In the genomic region with DNA sequence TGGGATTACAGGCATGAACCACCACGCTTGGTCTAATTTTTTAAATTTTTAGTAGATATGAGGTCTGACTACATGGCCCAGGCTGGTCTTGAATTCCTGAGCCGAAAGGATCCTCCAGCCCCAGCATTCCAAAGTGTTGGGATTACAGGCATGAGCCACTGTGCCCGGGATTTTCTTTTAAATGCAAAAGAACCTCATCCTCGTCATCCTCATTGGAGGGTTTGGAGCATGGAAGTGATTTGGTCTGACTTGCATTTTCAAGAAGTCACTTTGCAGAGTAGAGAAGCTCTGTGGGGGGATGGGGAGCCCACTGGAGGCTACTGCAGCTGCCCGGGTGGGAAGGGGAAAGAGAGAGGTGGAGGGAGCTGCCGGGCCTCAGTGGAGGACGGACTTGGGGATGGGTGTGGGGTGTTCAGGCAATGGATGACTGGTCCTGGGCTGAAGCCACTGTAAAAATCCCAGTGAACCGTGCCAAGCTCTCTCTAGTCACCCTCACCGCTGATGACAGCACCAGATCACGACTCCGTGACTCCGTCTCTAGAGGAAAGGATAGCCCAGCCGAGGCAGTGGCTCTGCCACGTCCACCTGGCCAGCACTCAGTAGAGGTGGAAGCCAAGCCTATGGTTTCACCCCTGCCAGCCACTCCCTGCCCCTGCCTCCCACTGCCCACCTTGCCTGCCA, we compare ENCODE assay signal across 1 cellular context.
TF ChIP-seq lines count a peak whose summit lies in the region.

No MANE protein-coding gene starts in this region.

TF ChIP-seq in H1, 55 proteins besides CTCF, POLR2A, EP300 and RAD21:
- TF ChIP-seq KDM4A (IDR thresholded peaks at IDR 0.05; ENCODE audit: low read depth, low read length, severe bottlenecking) (no peak), RXRA (IDR thresholded peaks at IDR 0.05; ENCODE audit: insufficient read depth, low read depth, low read length) (no peak), CBX5 (IDR thresholded peaks at IDR 0.05; ENCODE audit: low read depth, low read length) (no peak), SP2 (IDR thresholded peaks at IDR 0.05; ENCODE audit: low read length) (no peak), KDM1A (IDR thresholded peaks at IDR 0.05; ENCODE audit: borderline replicate concordance, low read length) (no peak), MAFK (IDR thresholded peaks at IDR 0.05; ENCODE audit: low read depth, low read length) (0 out of 2 replicates have a peak, but pooled peaks have one; percentile 5), CBX8 (IDR thresholded peaks at IDR 0.05; ENCODE audit: borderline replicate concordance, low read depth, low read length) (no peak), ASH2L (IDR thresholded peaks at IDR 0.05; ENCODE audit: low read length) (peak; percentile 51), KDM5A (IDR thresholded peaks at IDR 0.05; ENCODE audit: low read length) (no peak), SIN3A (conservative IDR thresholded peaks at IDR 0.05 in 1 of 2, IDR thresholded peaks at IDR 0.05 in 1 of 2; ENCODE audit: low read depth in 1 of 2, low read length in 2 of 2) (no peak), EGR1 (IDR thresholded peaks at IDR 0.05; ENCODE audit: borderline replicate concordance, low read depth, low read length) (no peak), TEAD4 (IDR thresholded peaks at IDR 0.05; ENCODE audit: low read depth, low read length) (peak; percentile 51), JUN (IDR thresholded peaks at IDR 0.05; ENCODE audit: low read depth, low read length) (no peak), YY1 (IDR thresholded peaks at IDR 0.05; ENCODE audit: low read depth, low read length) (no peak), PHF8 (conservative IDR thresholded peaks at IDR 0.05; ENCODE audit: low read depth, low read length) (no peak), BACH1 (IDR thresholded peaks at IDR 0.05; ENCODE audit: low read length) (no peak), NANOG (IDR thresholded peaks at IDR 0.05; ENCODE audit: insufficient read depth, low read depth, low read length, poor library complexity, severe bottlenecking) (no peak), FOSL1 (IDR thresholded peaks at IDR 0.05; ENCODE audit: insufficient read depth, low read depth, low read length) (no peak), SRF (IDR thresholded peaks at IDR 0.05; ENCODE audit: low read depth, low read length) (no peak), RBBP5 (IDR thresholded peaks at IDR 0.05; ENCODE audit: borderline replicate concordance, low read depth, low read length) (0 out of 2 replicates have a peak, but pooled peaks have one; percentile 29), JUND (IDR thresholded peaks at IDR 0.05; ENCODE audit: low read length) (no peak)
- TF ChIP-seq, protein P1, sequence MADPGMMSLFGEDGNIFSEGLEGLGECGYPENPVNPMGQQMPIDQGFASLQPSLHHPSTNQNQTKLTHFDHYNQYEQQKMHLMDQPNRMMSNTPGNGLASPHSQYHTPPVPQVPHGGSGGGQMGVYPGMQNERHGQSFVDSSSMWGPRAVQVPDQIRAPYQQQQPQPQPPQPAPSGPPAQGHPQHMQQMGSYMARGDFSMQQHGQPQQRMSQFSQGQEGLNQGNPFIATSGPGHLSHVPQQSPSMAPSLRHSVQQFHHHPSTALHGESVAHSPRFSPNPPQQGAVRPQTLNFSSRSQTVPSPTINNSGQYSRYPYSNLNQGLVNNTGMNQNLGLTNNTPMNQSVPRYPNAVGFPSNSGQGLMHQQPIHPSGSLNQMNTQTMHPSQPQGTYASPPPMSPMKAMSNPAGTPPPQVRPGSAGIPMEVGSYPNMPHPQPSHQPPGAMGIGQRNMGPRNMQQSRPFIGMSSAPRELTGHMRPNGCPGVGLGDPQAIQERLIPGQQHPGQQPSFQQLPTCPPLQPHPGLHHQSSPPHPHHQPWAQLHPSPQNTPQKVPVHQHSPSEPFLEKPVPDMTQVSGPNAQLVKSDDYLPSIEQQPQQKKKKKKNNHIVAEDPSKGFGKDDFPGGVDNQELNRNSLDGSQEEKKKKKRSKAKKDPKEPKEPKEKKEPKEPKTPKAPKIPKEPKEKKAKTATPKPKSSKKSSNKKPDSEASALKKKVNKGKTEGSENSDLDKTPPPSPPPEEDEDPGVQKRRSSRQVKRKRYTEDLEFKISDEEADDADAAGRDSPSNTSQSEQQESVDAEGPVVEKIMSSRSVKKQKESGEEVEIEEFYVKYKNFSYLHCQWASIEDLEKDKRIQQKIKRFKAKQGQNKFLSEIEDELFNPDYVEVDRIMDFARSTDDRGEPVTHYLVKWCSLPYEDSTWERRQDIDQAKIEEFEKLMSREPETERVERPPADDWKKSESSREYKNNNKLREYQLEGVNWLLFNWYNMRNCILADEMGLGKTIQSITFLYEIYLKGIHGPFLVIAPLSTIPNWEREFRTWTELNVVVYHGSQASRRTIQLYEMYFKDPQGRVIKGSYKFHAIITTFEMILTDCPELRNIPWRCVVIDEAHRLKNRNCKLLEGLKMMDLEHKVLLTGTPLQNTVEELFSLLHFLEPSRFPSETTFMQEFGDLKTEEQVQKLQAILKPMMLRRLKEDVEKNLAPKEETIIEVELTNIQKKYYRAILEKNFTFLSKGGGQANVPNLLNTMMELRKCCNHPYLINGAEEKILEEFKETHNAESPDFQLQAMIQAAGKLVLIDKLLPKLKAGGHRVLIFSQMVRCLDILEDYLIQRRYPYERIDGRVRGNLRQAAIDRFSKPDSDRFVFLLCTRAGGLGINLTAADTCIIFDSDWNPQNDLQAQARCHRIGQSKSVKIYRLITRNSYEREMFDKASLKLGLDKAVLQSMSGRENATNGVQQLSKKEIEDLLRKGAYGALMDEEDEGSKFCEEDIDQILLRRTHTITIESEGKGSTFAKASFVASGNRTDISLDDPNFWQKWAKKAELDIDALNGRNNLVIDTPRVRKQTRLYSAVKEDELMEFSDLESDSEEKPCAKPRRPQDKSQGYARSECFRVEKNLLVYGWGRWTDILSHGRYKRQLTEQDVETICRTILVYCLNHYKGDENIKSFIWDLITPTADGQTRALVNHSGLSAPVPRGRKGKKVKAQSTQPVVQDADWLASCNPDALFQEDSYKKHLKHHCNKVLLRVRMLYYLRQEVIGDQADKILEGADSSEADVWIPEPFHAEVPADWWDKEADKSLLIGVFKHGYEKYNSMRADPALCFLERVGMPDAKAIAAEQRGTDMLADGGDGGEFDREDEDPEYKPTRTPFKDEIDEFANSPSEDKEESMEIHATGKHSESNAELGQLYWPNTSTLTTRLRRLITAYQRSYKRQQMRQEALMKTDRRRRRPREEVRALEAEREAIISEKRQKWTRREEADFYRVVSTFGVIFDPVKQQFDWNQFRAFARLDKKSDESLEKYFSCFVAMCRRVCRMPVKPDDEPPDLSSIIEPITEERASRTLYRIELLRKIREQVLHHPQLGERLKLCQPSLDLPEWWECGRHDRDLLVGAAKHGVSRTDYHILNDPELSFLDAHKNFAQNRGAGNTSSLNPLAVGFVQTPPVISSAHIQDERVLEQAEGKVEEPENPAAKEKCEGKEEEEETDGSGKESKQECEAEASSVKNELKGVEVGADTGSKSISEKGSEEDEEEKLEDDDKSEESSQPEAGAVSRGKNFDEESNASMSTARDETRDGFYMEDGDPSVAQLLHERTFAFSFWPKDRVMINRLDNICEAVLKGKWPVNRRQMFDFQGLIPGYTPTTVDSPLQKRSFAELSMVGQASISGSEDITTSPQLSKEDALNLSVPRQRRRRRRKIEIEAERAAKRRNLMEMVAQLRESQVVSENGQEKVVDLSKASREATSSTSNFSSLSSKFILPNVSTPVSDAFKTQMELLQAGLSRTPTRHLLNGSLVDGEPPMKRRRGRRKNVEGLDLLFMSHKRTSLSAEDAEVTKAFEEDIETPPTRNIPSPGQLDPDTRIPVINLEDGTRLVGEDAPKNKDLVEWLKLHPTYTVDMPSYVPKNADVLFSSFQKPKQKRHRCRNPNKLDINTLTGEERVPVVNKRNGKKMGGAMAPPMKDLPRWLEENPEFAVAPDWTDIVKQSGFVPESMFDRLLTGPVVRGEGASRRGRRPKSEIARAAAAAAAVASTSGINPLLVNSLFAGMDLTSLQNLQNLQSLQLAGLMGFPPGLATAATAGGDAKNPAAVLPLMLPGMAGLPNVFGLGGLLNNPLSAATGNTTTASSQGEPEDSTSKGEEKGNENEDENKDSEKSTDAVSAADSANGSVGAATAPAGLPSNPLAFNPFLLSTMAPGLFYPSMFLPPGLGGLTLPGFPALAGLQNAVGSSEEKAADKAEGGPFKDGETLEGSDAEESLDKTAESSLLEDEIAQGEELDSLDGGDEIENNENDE (IDR thresholded peaks at IDR 0.05; ENCODE audit: insufficient replicate concordance, low read length): no peak
- TF ChIP-seq, protein P2, sequence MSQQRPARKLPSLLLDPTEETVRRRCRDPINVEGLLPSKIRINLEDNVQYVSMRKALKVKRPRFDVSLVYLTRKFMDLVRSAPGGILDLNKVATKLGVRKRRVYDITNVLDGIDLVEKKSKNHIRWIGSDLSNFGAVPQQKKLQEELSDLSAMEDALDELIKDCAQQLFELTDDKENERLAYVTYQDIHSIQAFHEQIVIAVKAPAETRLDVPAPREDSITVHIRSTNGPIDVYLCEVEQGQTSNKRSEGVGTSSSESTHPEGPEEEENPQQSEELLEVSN (IDR thresholded peaks at IDR 0.05): no peak
